Comparison of ENCODE assay signal across 26 cellular contexts in the genomic region with DNA sequence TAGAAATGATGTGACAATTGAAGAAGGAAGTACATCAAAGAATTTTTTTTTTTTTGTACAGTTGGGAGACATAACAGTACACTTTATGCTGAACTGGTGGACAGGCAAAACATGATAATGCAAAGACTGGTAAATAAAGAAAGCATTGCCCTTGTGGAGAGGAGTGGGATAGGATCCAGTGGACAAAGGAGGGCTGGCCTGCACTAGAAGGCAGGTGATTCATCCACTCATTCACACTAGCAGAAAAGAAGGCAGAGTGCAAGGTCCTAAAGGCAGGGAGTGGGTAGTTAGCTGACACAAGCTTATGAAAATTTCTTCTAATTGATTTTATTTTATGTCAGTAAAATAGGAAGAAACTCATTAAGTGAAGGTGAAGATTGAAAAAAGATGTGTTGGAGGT. TPM values are rescaled to one million over a fixed set of nuclear protein-coding genes. Genes with fewer than 3 reads are reported as not detected.
"Had no signal": no experiment of that assay in that cellular context is flagged by ENCODE, and none has a peak within 500 bp of the region (broad histone marks: within the 10 kb centered on the region; RNA-seq: fewer than 3 reads in every experiment).

No MANE protein-coding gene starts in this region.

- ATAC-seq: activated naive CD4-positive, alpha-beta T cell treated with anti-CD3 and anti-CD28 coated beads, Interleukin-2, amount 50 U/mL, for 72 hours; activated T-cell treated with anti-CD3 and anti-CD28 coated beads, Interleukin-2, amount 50 U/mL, for 72 hours; body of pancreas; gastrocnemius medialis; mucosa of descending colon; natural killer cell treated with Interleukin-12 subunit alpha and Interleukin-12 subunit beta and Interleukin-15 and Interleukin-18, amount 100 ng/mL, for 72 hours; right lobe of liver; stimulated activated effector memory CD8-positive, alpha-beta T cell treated with anti-CD3 and anti-CD28 coated beads, Interleukin-12 subunit alpha, Interleukin-12 subunit beta, amount 100 ng/mL, for 72 hours had no signal

- DNase-seq: activated CD4-positive, alpha-beta T cell treated with anti-CD3 and anti-CD28 coated beads for 4 hours; activated CD4-positive, alpha-beta T cell treated with anti-CD3 and anti-CD28 coated beads, Interleukin-2, amount 50 U/mL, for 4 hours; activated naive CD4-positive, alpha-beta T cell; activated T-cell treated with anti-CD3 and anti-CD28 coated beads for 4 hours; activated T-cell treated with anti-CD3 and anti-CD28 coated beads, Interleukin-2, amount 50 U/mL, for 72 hours; body of pancreas; caudate nucleus; gastrocnemius medialis; glutamatergic neuron; left ventricle myocardium inferior; mesendoderm; mucosa of descending colon; posterior cingulate gyrus; right lobe of liver; stimulated activated CD4-positive, alpha-beta T cell treated with anti-CD3 and anti-CD28 coated beads, Interleukin-12 subunit alpha, Interleukin-12 subunit beta, amount 100 ng/mL, for 4 hours; stimulated activated CD4-positive, alpha-beta T cell treated with anti-CD3 and anti-CD28 coated beads, Interleukin-4, amount 100 ng/mL, for 24 hours; substantia nigra; uterus had no signal

- H3K4me1 ChIP-seq: body of pancreas, esophagus muscularis mucosa, gastrocnemius medialis, left ventricle myocardium inferior, right lobe of liver, uterus had no signal

- H3K27ac ChIP-seq: body of pancreas, esophagus muscularis mucosa, gastrocnemius medialis, left ventricle myocardium inferior, right lobe of liver, skin epidermis, uterus, VCaP had no signal

- H3K36me3 ChIP-seq: esophagus muscularis mucosa, gastrocnemius medialis, left ventricle myocardium inferior, right lobe of liver, uterus had no signal

- H3K4me3 ChIP-seq: body of pancreas, esophagus muscularis mucosa, gastrocnemius medialis, left ventricle myocardium inferior, lung, mucosa of descending colon, right lobe of liver, skin epidermis, uterus had no signal

- H3K27me3 ChIP-seq: body of pancreas, esophagus muscularis mucosa, gastrocnemius medialis, right lobe of liver had no signal

- H3K9me3 ChIP-seq: body of pancreas, esophagus muscularis mucosa, gastrocnemius medialis, left ventricle myocardium inferior, mucosa of descending colon, right lobe of liver, uterus had no signal

- FAIRE-seq: islet of Langerhans had no signal

RNA-seq across cellular contexts. Expression of gene NALCN, which starts 17.6 kb away (rescaled TPM):
- total RNA-seq: activated naive CD4-positive, alpha-beta T cell treated with anti-CD3 and anti-CD28 coated beads, Interleukin-2, amount 50 U/mL, for 72 hours; activated T-cell treated with anti-CD3 and anti-CD28 coated beads, Interleukin-2, amount 50 U/mL, for 72 hours; natural killer cell treated with Interleukin-12 subunit alpha and Interleukin-12 subunit beta and Interleukin-15 and Interleukin-18, amount 100 ng/mL, for 72 hours had no signal

RNA-seq across cellular contexts. Expression of gene ITGBL1, which starts 18.6 kb away (rescaled TPM):
- total RNA-seq: activated naive CD4-positive, alpha-beta T cell treated with anti-CD3 and anti-CD28 coated beads, Interleukin-2, amount 50 U/mL, for 72 hours; activated T-cell treated with anti-CD3 and anti-CD28 coated beads, Interleukin-2, amount 50 U/mL, for 72 hours; natural killer cell treated with Interleukin-12 subunit alpha and Interleukin-12 subunit beta and Interleukin-15 and Interleukin-18, amount 100 ng/mL, for 72 hours had no signal
